14 cellular contexts compared by ENCODE assay signal in the genomic region with DNA sequence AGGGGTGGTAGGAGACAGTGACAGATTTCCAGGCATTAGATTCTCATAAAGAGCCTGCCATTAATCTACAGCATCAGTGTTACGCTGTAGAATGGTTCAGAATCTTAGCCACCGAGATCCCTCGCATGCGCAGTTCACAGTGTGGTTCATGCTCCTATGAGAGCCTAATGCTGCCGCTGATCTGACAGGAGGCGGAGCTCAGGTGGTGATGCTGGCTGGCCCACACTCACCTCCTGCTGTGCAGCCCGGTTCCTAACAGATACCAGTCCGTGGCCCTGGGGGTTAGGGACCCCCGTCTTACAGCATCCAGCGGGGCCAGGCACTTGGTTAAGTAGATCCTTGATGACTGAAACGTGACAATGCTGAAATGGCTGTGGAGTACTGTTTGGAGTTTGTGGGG.
A peak's percentile ranks its signal among the peaks of the same experiment; 100 is the strongest.
DNase-seq lines count a peak whose midpoint lies in the region; ATAC-seq, FAIRE-seq and TF ChIP-seq lines count a peak whose summit lies in the region.
"Had no signal": no experiment of that assay in that cellular context is flagged by ENCODE, and none has a peak within 500 bp of the region (broad histone marks: within the 10 kb centered on the region; RNA-seq: fewer than 3 reads in every experiment).

No MANE protein-coding gene starts in this region.

- DNase-seq in activated T-cell treated with anti-CD3 and anti-CD28 coated beads, Interleukin-2, amount 50 U/mL, for 4 hours: no peak
- DNase-seq in activated T-cell treated with anti-CD3 and anti-CD28 coated beads for 4 hours: no peak
- peak; percentile 14 for DNase-seq in H54 (ENCODE audit: insufficient read length, low spot score)
- peak; percentile 12 for DNase-seq in bronchial epithelial cell (ENCODE audit: low read depth)
- DNase-seq in mesenchymal stem cell: no peak
- no peak for DNase-seq in A673 (ENCODE audit: low spot score)
- DNase-seq in inferior parietal cortex (ENCODE audit: extremely low spot score): no peak
- DNase-seq: activated CD4-positive, alpha-beta T cell treated with anti-CD3 and anti-CD28 coated beads for 1 hour; SIG-M5 had no signal

- peak overlapping the region in 1 of 2 experiments; percentile 6 for H3K4ac ChIP-seq in mesenchymal stem cell (ENCODE audit: low read depth in 1 of 2, low read length in 2 of 2)

- H4K91ac ChIP-seq in mesenchymal stem cell (ENCODE audit: low read length): peak overlapping the region; percentile 7

- H3K18ac ChIP-seq in mesenchymal stem cell (ENCODE audit: low read depth in 1 of 2, low read length in 2 of 2): peak overlapping the region in 1 of 2 experiments; percentile 46

- intact Hi-C loops in A673 (cut with micrococcal nuclease; ENCODE audit: unreplicated experiment): loop anchor here (2.0 to 10.0 kb wide), 2 partner anchors 148 to 442 kb away; no protein-coding TSS in a partner anchor

- H3K4me1 ChIP-seq in mesenchymal stem cell (ENCODE audit: control insufficient read depth, insufficient read depth, low read depth, low read length) (peaks cover 4% of the 10 kb centered on the region), A673 (ENCODE audit: insufficient read depth, low read length, poor library complexity, severe bottlenecking) (peaks cover 21% of the 10 kb centered on the region)
- H3K4me1 ChIP-seq: prostate gland had no signal

- H4K8ac ChIP-seq in mesenchymal stem cell (ENCODE audit: low read length): no peak overlapping the region

- H3K9ac ChIP-seq in mesenchymal stem cell (ENCODE audit: low read length): peak overlapping the region; percentile 87

- H2BK5ac ChIP-seq in mesenchymal stem cell (ENCODE audit: low read depth, low read length, poor library complexity, severe bottlenecking): no peak overlapping the region

- POLR2A ChIA-PET in A673 (lab: Charles Lee; ENCODE audit: low non-redundant PET): no interaction called here

- TF ChIP-seq POLR2A in H54 (IDR thresholded peaks at IDR 0.05; ENCODE audit: low read depth, low read length): no peak

- CTCF ChIA-PET in A673 (lab: Charles Lee): no interaction called here

- peaks cover 1% of the 10 kb centered on the region for H3K4me1 Mint-ChIP-seq in activated T-cell treated with anti-CD3 and anti-CD28 coated beads, Interleukin-2, amount 50 U/mL, for 4 hours (ENCODE audit: low read depth)
- H3K4me1 Mint-ChIP-seq: activated naive CD8-positive, alpha-beta T cell treated with anti-CD3 and anti-CD28 coated beads, Interleukin-2, amount 50 U/mL, for 24 hours had no signal

- peak overlapping the region in 1 of 2 experiments; percentile 65 for H2BK12ac ChIP-seq in mesenchymal stem cell (ENCODE audit: low read length in 2 of 2)

- no peak overlapping the region for H3K27ac ChIP-seq in mesenchymal stem cell (ENCODE audit: low read length, poor library complexity, severe bottlenecking)
- H3K27ac ChIP-seq in A673 (ENCODE audit: low read depth, low read length, poor library complexity, severe bottlenecking): no peak overlapping the region
- H3K27ac ChIP-seq: prostate gland, tibial artery had no signal

- no peaks in the 10 kb centered on the region for H3K36me3 Mint-ChIP-seq in activated T-cell treated with anti-CD3 and anti-CD28 coated beads, Interleukin-2, amount 50 U/mL, for 4 hours (ENCODE audit: insufficient read depth)

- H3K36me3 ChIP-seq in bronchial epithelial cell (ENCODE audit: control insufficient read depth, insufficient read depth, low read length) (no peaks in the 10 kb centered on the region), mesenchymal stem cell (ENCODE audit: control insufficient read depth in 1 of 2, insufficient read depth in 2 of 2, low read depth in 1 of 2, low read length in 2 of 2) (no peaks in the 10 kb centered on the region), A673 (ENCODE audit: insufficient read depth, low read length, poor library complexity, severe bottlenecking) (no peaks in the 10 kb centered on the region)
- H3K36me3 ChIP-seq: prostate gland, tibial artery had no signal

- no peak overlapping the region for H3K14ac ChIP-seq in mesenchymal stem cell (ENCODE audit: low read length in 2 of 2)

- H3K4me3 ChIP-seq in bronchial epithelial cell (ENCODE audit: low read depth, low read length) (no peak overlapping the region), mesenchymal stem cell (ENCODE audit: insufficient read depth in 1 of 2, low read depth in 1 of 2, low read length in 2 of 2) (peak overlapping the region in 1 of 2 experiments; percentile 81), A673 (ENCODE audit: low read depth, low read length, poor library complexity, severe bottlenecking) (no peak overlapping the region)
- H3K4me3 ChIP-seq: prostate gland, tibial artery had no signal

- BruUV-seq in A673 (replicated peaks; lab: Mats Ljungman, UMichigan): no TSS peak

- H3K27me3 ChIP-seq in bronchial epithelial cell (ENCODE audit: control insufficient read depth, insufficient read depth, low read length) (peaks cover 3% of the 10 kb centered on the region), mesenchymal stem cell (ENCODE audit: control insufficient read depth in 1 of 2, insufficient read depth in 1 of 2, low read length in 2 of 2) (no peaks in the 10 kb centered on the region), A673 (replicated peaks; ENCODE audit: insufficient read depth, low read depth, low read length, poor library complexity) (no peaks in the 10 kb centered on the region)
- H3K27me3 ChIP-seq: tibial artery had no signal

- FAIRE-seq in H54 (lab: Jason Lieb, UNC) (no peak), bronchial epithelial cell (lab: Jason Lieb, UNC) (no peak)

- no peak overlapping the region for H2BK120ac ChIP-seq in mesenchymal stem cell (ENCODE audit: low read depth, low read length)

- WGBS in mesenchymal stem cell: 75% methylated on average over 11 of the region's 11 CpGs

- H3K4me3 Mint-ChIP-seq in activated T-cell treated with anti-CD3 and anti-CD28 coated beads, Interleukin-2, amount 50 U/mL, for 4 hours: no peak overlapping the region
- H3K4me3 Mint-ChIP-seq: activated naive CD8-positive, alpha-beta T cell treated with anti-CD3 and anti-CD28 coated beads, Interleukin-2, amount 50 U/mL, for 24 hours; T-helper 2 cell treated with Interferon-gamma antibody and Interleukin-4, amounts not matched to agents 5 μg/mL and 100 μg/mL, for 36 hours had no signal

- TF ChIP-seq CTCF in bronchial epithelial cell (IDR thresholded peaks at IDR 0.05; ENCODE audit: insufficient read depth, low read length, severe bottlenecking) (no peak), A673 (conservative IDR thresholded peaks at IDR 0.05; ENCODE audit: low read depth, low read length) (no peak)

- H3K9me3 Mint-ChIP-seq in activated T-cell treated with anti-CD3 and anti-CD28 coated beads, Interleukin-2, amount 50 U/mL, for 4 hours: no peaks in the 10 kb centered on the region
- H3K9me3 Mint-ChIP-seq: activated naive CD8-positive, alpha-beta T cell treated with anti-CD3 and anti-CD28 coated beads, Interleukin-2, amount 50 U/mL, for 24 hours; T-helper 2 cell treated with Interferon-gamma antibody and Interleukin-4, amounts not matched to agents 5 μg/mL and 100 μg/mL, for 36 hours had no signal

- H3K4me2 ChIP-seq in mesenchymal stem cell (ENCODE audit: low read length, poor library complexity, severe bottlenecking): no peak overlapping the region

- no peak overlapping the region for H2BK15ac ChIP-seq in mesenchymal stem cell (ENCODE audit: low read depth, poor library complexity, severe bottlenecking)

- H3K23ac ChIP-seq in mesenchymal stem cell (ENCODE audit: low read length in 2 of 2): no peak overlapping the region

- H3K9me3 ChIP-seq in mesenchymal stem cell (ENCODE audit: control insufficient read depth, low read length) (no peaks in the 10 kb centered on the region), A673 (ENCODE audit: low read depth, low read length, poor library complexity, severe bottlenecking) (no peaks in the 10 kb centered on the region)
- H3K9me3 ChIP-seq: prostate gland, tibial artery had no signal

- H3K79me1 ChIP-seq in mesenchymal stem cell (replicated peaks; ENCODE audit: low read length, poor library complexity, severe bottlenecking): no peaks in the 10 kb centered on the region

- ATAC-seq in activated T-cell treated with anti-CD3 and anti-CD28 coated beads, Interleukin-2, amount 50 U/mL, for 4 hours: peak; percentile 28 to 43
- ATAC-seq in HG03457 (IDR thresholded peaks at IDR 0.05; ENCODE audit: unreplicated experiment): no peak
- ATAC-seq: activated naive CD8-positive, alpha-beta T cell treated with anti-CD3 and anti-CD28 coated beads, Interleukin-2, amount 50 U/mL, for 24 hours had no signal

- H2AK5ac ChIP-seq in mesenchymal stem cell (ENCODE audit: low read length, severe bottlenecking): no peak overlapping the region

- H3K27me3 Mint-ChIP-seq in activated T-cell treated with anti-CD3 and anti-CD28 coated beads, Interleukin-2, amount 50 U/mL, for 4 hours (ENCODE audit: low read depth): peaks cover 2% of the 10 kb centered on the region

- no peak overlapping the region for H2AFZ ChIP-seq in mesenchymal stem cell (ENCODE audit: low read depth, low read length)

Comparison
In these comparisons a context has a peak if more than half of its experiments do, and no peak if none do; other contexts are left out.
1. DNase-seq: peak in H54 (single experiment) and bronchial epithelial cell (single experiment); none in activated T-cell treated with anti-CD3 and anti-CD28 coated beads, Interleukin-2, amount 50 U/mL, for 4 hours (single experiment), activated T-cell treated with anti-CD3 and anti-CD28 coated beads for 4 hours (single experiment), mesenchymal stem cell (single experiment), A673 (single experiment) and inferior parietal cortex (single experiment).